Comparison of ENCODE assay signal across 1 cellular context in the genomic region with DNA sequence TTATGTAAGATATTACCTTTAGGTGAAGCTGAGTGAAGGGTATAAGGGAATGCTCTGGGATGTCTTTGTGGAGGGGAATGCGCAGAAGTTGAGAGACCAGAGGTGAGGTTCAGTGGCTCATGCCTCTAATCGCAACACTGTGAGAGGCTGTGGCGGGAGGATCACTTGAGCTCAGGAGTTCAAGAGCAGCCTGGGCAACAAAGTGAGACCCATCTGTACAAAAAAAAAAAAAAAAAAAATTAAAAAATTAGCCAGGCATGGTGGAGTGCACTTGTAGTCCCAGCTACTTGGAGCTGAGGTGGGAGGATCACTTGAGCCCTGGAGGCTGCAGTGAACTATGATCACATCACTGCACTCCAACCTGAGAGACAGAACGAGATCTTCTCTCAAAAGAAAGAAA.
TF ChIP-seq lines count a peak whose summit lies in the region.

No MANE protein-coding gene starts in this region.

TF ChIP-seq in SK-N-SH treated with all-trans-retinoic acid at 6 μM for 48 hours, 23 proteins besides CTCF, POLR2A, EP300 and RAD21 (continued from another document):
- TF ChIP-seq CREB5 (CRISPR knock-in tag; IDR thresholded peaks at IDR 0.05; ENCODE audit: low read depth) = no peak
- TF ChIP-seq ZC3H10 (CRISPR knock-in tag; IDR thresholded peaks at IDR 0.05) = no peak
- TF ChIP-seq ZFP3 (CRISPR knock-in tag; IDR thresholded peaks at IDR 0.05) = no peak
- TF ChIP-seq SNAI2 (CRISPR knock-in tag; IDR thresholded peaks at IDR 0.05) = no peak
- no peak for TF ChIP-seq RARB (CRISPR knock-in tag; IDR thresholded peaks at IDR 0.05)
- TF ChIP-seq ZNF8 (CRISPR knock-in tag; IDR thresholded peaks at IDR 0.05) = no peak
- no peak for TF ChIP-seq TOX (CRISPR knock-in tag; IDR thresholded peaks at IDR 0.05; ENCODE audit: borderline replicate concordance)
TF ChIP-seq in SK-N-SH treated with all-trans-retinoic acid at 6 μM for 48 hours: peak in this region for 0.
